ENCODE assay signal across 8 cellular contexts in the genomic region with DNA sequence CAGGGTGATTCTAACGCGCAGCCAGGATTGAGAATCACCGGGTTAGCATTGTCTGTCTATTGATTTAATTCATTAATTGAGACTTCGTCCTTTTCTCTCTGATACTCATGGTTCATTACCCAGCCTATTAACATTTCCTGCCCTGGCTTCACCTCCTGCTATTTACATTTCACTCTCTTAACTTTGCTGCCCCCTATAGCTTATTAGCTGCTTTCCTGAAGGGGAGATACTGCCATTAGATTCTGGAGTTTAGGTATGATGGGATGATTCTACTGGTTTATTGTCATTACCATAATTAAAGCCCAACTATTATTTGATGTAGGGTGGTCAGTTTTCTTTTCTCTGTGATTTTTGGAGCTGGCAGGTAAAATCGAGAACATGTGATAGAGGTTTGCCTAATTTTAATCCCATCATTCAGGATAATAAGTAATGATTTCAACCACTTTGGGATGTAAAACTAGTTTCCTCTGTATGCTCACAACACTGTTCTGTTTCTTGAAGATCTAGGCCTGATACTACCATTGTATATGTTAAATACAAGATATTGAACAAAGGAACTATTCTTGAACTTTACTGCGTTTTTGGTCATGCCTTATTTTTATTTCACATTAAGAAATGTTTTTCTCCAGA. TPM values are rescaled to one million over a fixed set of nuclear protein-coding genes. Genes with fewer than 3 reads are reported as not detected.
DNase-seq lines count a peak whose midpoint lies in the region; ATAC-seq and TF ChIP-seq lines count a peak whose summit lies in the region.

No MANE protein-coding gene starts in this region.

- H3K79me2 ChIP-seq in SU-DHL-6 (ENCODE audit: insufficient read depth, low read length) (peaks cover 100% of the 10 kb centered on the region), fibroblast of lung (ENCODE audit: control insufficient read depth, insufficient read depth, low read length) (peaks cover 49% of the 10 kb centered on the region), parathyroid adenoma (peaks cover 34% of the 10 kb centered on the region)

- intact Hi-C loops in activated naive CD4-positive, alpha-beta T cell treated with anti-CD3 and anti-CD28 coated beads for 36 hours (cut with micrococcal nuclease) = loop anchor here (1.0 to 5.0 kb wide), 5 partner anchors 9 to 279 kb away; a partner anchor contains a TSS

- H3K9ac ChIP-seq in SU-DHL-6 (ENCODE audit: low read length) (0 out of 2 replicates have a peak overlapping the region, but pooled peaks have one; percentile 9), fibroblast of lung (ENCODE audit: insufficient read depth, low read length) (no peak overlapping the region), parathyroid adenoma (no peak overlapping the region)

- peak overlapping the region; percentile 51 for H3K4me3 Mint-ChIP-seq in activated naive CD4-positive, alpha-beta T cell treated with anti-CD3 and anti-CD28 coated beads, Interleukin-2, amount 50 U/mL, for 24 hours
- no peak overlapping the region for H3K4me3 Mint-ChIP-seq in activated naive CD4-positive, alpha-beta T cell treated with anti-CD3 and anti-CD28 coated beads for 36 hours

- H3K4me1 ChIP-seq in fibroblast of lung (ENCODE audit: control insufficient read depth, extremely low read depth, insufficient read depth, low read length) (peaks cover 4% of the 10 kb centered on the region), parathyroid adenoma (peaks cover 3% of the 10 kb centered on the region)

- TF ChIP-seq CTCF in SU-DHL-6 (IDR thresholded peaks at IDR 0.05; ENCODE audit: insufficient read depth, low read length, poor library complexity, severe bottlenecking) (peak; percentile 70), fibroblast of lung (conservative IDR thresholded peaks at IDR 0.05 in 1 of 2, IDR thresholded peaks at IDR 0.05 in 1 of 2; ENCODE audit: low read depth in 1 of 2, low read length in 2 of 2) (peak; percentile 71 to 72), parathyroid adenoma (IDR thresholded peaks at IDR 0.05) (peak; percentile 48)

- H3K36me3 Mint-ChIP-seq in activated naive CD4-positive, alpha-beta T cell treated with anti-CD3 and anti-CD28 coated beads, Interleukin-2, amount 50 U/mL, for 24 hours = no peaks in the 10 kb centered on the region
- H3K36me3 Mint-ChIP-seq in activated naive CD4-positive, alpha-beta T cell treated with anti-CD3 and anti-CD28 coated beads for 36 hours (ENCODE audit: low read depth) = peaks cover under 1% of the 10 kb centered on the region

- H3K4me2 ChIP-seq in SU-DHL-6 (ENCODE audit: low read depth, low read length, poor library complexity, severe bottlenecking) = peak overlapping the region; percentile 99
- H3K4me2 ChIP-seq in fibroblast of lung (ENCODE audit: extremely low read depth, insufficient read depth, low read length) = no peak overlapping the region
- no peak overlapping the region for H3K4me2 ChIP-seq in parathyroid adenoma (ENCODE audit: low read length)

- H3K9me3 Mint-ChIP-seq in activated naive CD4-positive, alpha-beta T cell treated with anti-CD3 and anti-CD28 coated beads, Interleukin-2, amount 50 U/mL, for 24 hours = no peaks in the 10 kb centered on the region
- H3K9me3 Mint-ChIP-seq in activated naive CD4-positive, alpha-beta T cell treated with anti-CD3 and anti-CD28 coated beads for 36 hours = no peaks in the 10 kb centered on the region

- no peaks in the 10 kb centered on the region; the same call in 1 of the 2 replicates for H3K36me3 ChIP-seq in SU-DHL-6 (ENCODE audit: low read length)
- H3K36me3 ChIP-seq in fibroblast of lung (ENCODE audit: control insufficient read depth, insufficient read depth, low read length) = no peaks in the 10 kb centered on the region
- no peaks in the 10 kb centered on the region for H3K36me3 ChIP-seq in parathyroid adenoma (ENCODE audit: control insufficient read depth, insufficient read depth, low read length)

- H3K4me1 Mint-ChIP-seq in activated naive CD4-positive, alpha-beta T cell treated with anti-CD3 and anti-CD28 coated beads, Interleukin-2, amount 50 U/mL, for 24 hours = peaks cover 91% of the 10 kb centered on the region
- peaks cover 78% of the 10 kb centered on the region for H3K4me1 Mint-ChIP-seq in activated naive CD4-positive, alpha-beta T cell treated with anti-CD3 and anti-CD28 coated beads for 36 hours (ENCODE audit: low read depth)

- CTCF ChIA-PET in activated naive CD4-positive, alpha-beta T cell treated with anti-CD3 and anti-CD28 coated beads for 36 hours (lab: Charles Lee) = interaction anchor here (0.6 to 2.2 kb wide), 8 partner anchors 19 to 255 kb away, joined by 3 to 12 read pairs (median 4); a partner anchor contains a TSS

- no peaks in the 10 kb centered on the region for H3K27me3 Mint-ChIP-seq in activated naive CD4-positive, alpha-beta T cell treated with anti-CD3 and anti-CD28 coated beads, Interleukin-2, amount 50 U/mL, for 24 hours
- H3K27me3 Mint-ChIP-seq in activated naive CD4-positive, alpha-beta T cell treated with anti-CD3 and anti-CD28 coated beads for 36 hours (ENCODE audit: low read depth) = no peaks in the 10 kb centered on the region

- H3K27ac Mint-ChIP-seq in activated naive CD4-positive, alpha-beta T cell treated with anti-CD3 and anti-CD28 coated beads, Interleukin-2, amount 50 U/mL, for 24 hours = peak overlapping the region; percentile 69
- H3K27ac Mint-ChIP-seq in activated naive CD4-positive, alpha-beta T cell treated with anti-CD3 and anti-CD28 coated beads for 36 hours = no peak overlapping the region

- H4K20me1 ChIP-seq in SU-DHL-6 (ENCODE audit: low read depth, low read length) (peaks cover 59% of the 10 kb centered on the region), fibroblast of lung (ENCODE audit: control insufficient read depth, extremely low read depth, insufficient read depth, low read length) (peaks cover 2% of the 10 kb centered on the region)

- H3K9me2 ChIP-seq in SU-DHL-6 (replicated peaks; ENCODE audit: insufficient read depth, low read length) = no peaks in the 10 kb centered on the region

- H3K9me3 ChIP-seq in SU-DHL-6 (ENCODE audit: insufficient read depth, low read length) (no peaks in the 10 kb centered on the region), fibroblast of lung (ENCODE audit: control insufficient read depth, insufficient read depth, low read depth, low read length) (no peaks in the 10 kb centered on the region), parathyroid adenoma (ENCODE audit: control insufficient read depth, low read length) (no peaks in the 10 kb centered on the region)

- H3K4me3 ChIP-seq in SU-DHL-6 (ENCODE audit: insufficient read depth, low read length, poor library complexity, severe bottlenecking) (no peak overlapping the region), fibroblast of lung (replicated peaks in 1 of 4; ENCODE audit: control extremely low read depth in 1 of 4, insufficient read depth in 1 of 4, low read depth in 3 of 4, low read length in 4 of 4) (no peak overlapping the region), parathyroid adenoma (ENCODE audit: low read depth, low read length) (no peak overlapping the region)

- no peak overlapping the region for H3K27ac ChIP-seq in SU-DHL-6 (ENCODE audit: low read depth, low read length)
- H3K27ac ChIP-seq in fibroblast of lung (ENCODE audit: insufficient read depth, low read length) = no peak overlapping the region
- no peak overlapping the region for H3K27ac ChIP-seq in parathyroid adenoma

- H3F3A ChIP-seq in SU-DHL-6 (ENCODE audit: insufficient read depth) = peaks cover 12% of the 10 kb centered on the region; the same call in 1 of the 2 replicates

- H2AFZ ChIP-seq in SU-DHL-6 (ENCODE audit: low read depth, low read length, severe bottlenecking) = no peak overlapping the region
- no peak overlapping the region for H2AFZ ChIP-seq in fibroblast of lung (ENCODE audit: low read length)
- no peak overlapping the region for H2AFZ ChIP-seq in parathyroid adenoma

- peak; percentile 58 for ATAC-seq in HG02623 (IDR thresholded peaks at IDR 0.05; ENCODE audit: unreplicated experiment)

- H3K27me3 ChIP-seq in SU-DHL-6 (ENCODE audit: low read length) (no peaks in the 10 kb centered on the region), fibroblast of lung (ENCODE audit: control insufficient read depth, insufficient read depth, low read length) (no peaks in the 10 kb centered on the region), parathyroid adenoma (ENCODE audit: control insufficient read depth, insufficient read depth, low read length) (no peaks in the 10 kb centered on the region)

- no peak for DNase-seq in activated naive CD4-positive, alpha-beta T cell treated with anti-CD3 and anti-CD28 coated beads for 36 hours
- DNase-seq in NCI-H1417 treated with DMSO at 0.1 percent for 48 hours (lab: John Stamatoyannopoulos, UW) = peak; percentile 71
- peak; percentile 45 to 71 for DNase-seq in fibroblast of lung (ENCODE audit: low read depth in 2 of 2)
- DNase-seq in effector CD4-positive, alpha-beta T cell = no peak

RNA-seq across cellular contexts. Expression of a gene that starts 6.4 kb away (rescaled TPM):
- 10 to 100 TPM; 30.6 to 31.4 TPM for total RNA-seq in activated naive CD4-positive, alpha-beta T cell treated with anti-CD3 and anti-CD28 coated beads for 36 hours
- 25.9 and 35.2 TPM in 2 replicates for total RNA-seq in fibroblast of lung
- polyA plus RNA-seq in fibroblast of lung = 21.2 and 22.6 TPM in 2 replicates
- polyA plus RNA-seq in fibroblast of lung (2012) = 13.8 and 17.3 TPM in 2 replicates
- polyA minus RNA-seq in fibroblast of lung (ENCODE audit: low replicate concordance) = 1.5 and 3.6 TPM in 2 replicates

Comparison
In these comparisons a context has a peak if more than half of its experiments do, and no peak if none do; other contexts are left out.
1. DNase-seq: peak in NCI-H1417 treated with DMSO at 0.1 percent for 48 hours (single experiment) and fibroblast of lung (2 of 2); none in activated naive CD4-positive, alpha-beta T cell treated with anti-CD3 and anti-CD28 coated beads for 36 hours (single experiment) and effector CD4-positive, alpha-beta T cell (single experiment).
2. Peak in every context shown above with its lines, with median percentiles within 50 percentile points of each other: CTCF ChIP-seq.